In the genomic region with DNA sequence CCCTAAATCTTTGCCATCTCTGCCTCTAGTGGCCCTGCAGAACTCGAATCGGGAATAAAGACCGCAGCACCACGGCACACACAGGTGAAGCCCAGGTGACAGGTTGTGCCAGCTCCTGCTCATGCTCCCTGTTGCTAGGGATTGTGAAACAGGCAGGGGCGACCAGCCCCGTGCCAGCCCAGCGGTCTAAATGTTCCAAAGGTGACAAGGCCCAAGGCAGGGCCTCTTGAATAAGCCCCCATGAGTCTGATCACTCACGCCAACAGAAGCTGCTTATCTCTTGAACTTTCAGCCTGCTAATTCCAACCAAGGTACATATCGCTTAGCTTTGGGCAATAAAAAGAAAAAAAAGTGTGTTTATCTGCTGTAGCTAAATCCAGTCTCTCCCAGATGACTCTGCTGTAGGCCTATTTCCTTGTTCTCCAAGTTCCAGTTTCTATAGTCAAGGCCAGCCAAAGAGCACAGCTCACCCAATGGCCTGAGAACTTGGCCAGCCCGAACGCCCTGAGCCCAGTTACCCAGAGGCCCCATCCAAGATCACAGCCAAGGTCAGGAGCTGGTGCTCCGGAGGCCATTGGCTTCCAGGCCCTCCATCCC, we compare ENCODE assay signal across 24 cellular contexts.
DNase-seq lines count a peak whose midpoint lies in the region; ATAC-seq, FAIRE-seq and TF ChIP-seq lines count a peak whose summit lies in the region.
"Had no signal": no experiment of that assay in that cellular context is flagged by ENCODE, and none has a peak within 500 bp of the region (broad histone marks: within the 10 kb centered on the region; RNA-seq: fewer than 3 reads in every experiment).

No MANE protein-coding gene starts in this region.

- H3K27ac ChIP-seq in body of pancreas (peak overlapping the region; percentile 91 to 95 (median 94)), HepG2 (ENCODE audit: extremely low read length, insufficient read depth, low read length) (peak overlapping the region; percentile 58), small intestine (ENCODE audit: low read depth in 1 of 2, low read length in 1 of 2) (peak overlapping the region; percentile 88 to 95)
- H3K27ac ChIP-seq: ascending aorta, BLaER1, neural progenitor cell had no signal

- no peaks in the 10 kb centered on the region for H3K79me2 ChIP-seq in HepG2 (ENCODE audit: insufficient read depth, low read length)

- 3 to 14% methylated on average over 12 of the region's 12 CpGs for WGBS in body of pancreas, 2 donors
- WGBS in HepG2 (ENCODE audit: low lambda C conversion rate) = 0% methylated on average over 5 of the region's 12 CpGs
- 19 to 58% (median 34%) methylated on average over 12 of the region's 12 CpGs for WGBS in small intestine, 3 donors

- no peak overlapping the region for H3K4me3 ChIP-seq in body of pancreas
- H3K4me3 ChIP-seq in HepG2 (replicated peaks in 1 of 3; ENCODE audit: insufficient read depth in 1 of 3, low read depth in 2 of 3, low read length in 3 of 3) = peak overlapping the region in 1 of 3 experiments; percentile 28; a peak in 1 of 6 replicates
- H3K4me3 ChIP-seq in small intestine (ENCODE audit: low read depth in 1 of 2, low read length in 2 of 2) = no peak overlapping the region
- H3K4me3 ChIP-seq: ascending aorta, BLaER1, lung, neural progenitor cell, tibial nerve had no signal

- TF ChIP-seq RAD21 in HepG2 (CRISPR knock-in tag; IDR thresholded peaks at IDR 0.05) = no peak

- BruUV-seq in HepG2 (replicated peaks; lab: Mats Ljungman, UMichigan) = no TSS peak

- peak; percentile 72 for FAIRE-seq in HepG2 (lab: Jason Lieb, UNC)
- no peak for FAIRE-seq in small intestine (lab: Jason Lieb, UNC)
- FAIRE-seq: G401.6, islet of Langerhans had no signal

- H3K36me3 ChIP-seq in body of pancreas (replicated peaks in 1 of 2; ENCODE audit: insufficient read depth in 1 of 2, low read depth in 2 of 2) (no peaks in the 10 kb centered on the region), HepG2 (replicated peaks in 1 of 2; ENCODE audit: control insufficient read depth in 1 of 2, insufficient read depth in 2 of 2, low read length in 2 of 2) (no peaks in the 10 kb centered on the region), small intestine (ENCODE audit: control insufficient read depth in 2 of 2, insufficient read depth in 2 of 2, low read length in 2 of 2) (no peaks in the 10 kb centered on the region)
- H3K36me3 ChIP-seq: ascending aorta, BLaER1, neural progenitor cell, tibial nerve had no signal

- peaks cover 1% of the 10 kb centered on the region for H3K4me1 Mint-ChIP-seq in activated CD8-positive, alpha-beta memory T cell treated with anti-CD3 and anti-CD28 coated beads, Interleukin-2, amount 10 ng/mL, durations not matched to agents 7 days and 5 days
- H3K4me1 Mint-ChIP-seq: activated naive CD4-positive, alpha-beta T cell treated with anti-CD3 and anti-CD28 coated beads, Interleukin-2, amount 50 U/mL, for 24 hours; stimulated activated naive CD8-positive, alpha-beta T cell treated with anti-CD3 and anti-CD28 coated beads, Interleukin-15, amount 100 ng/mL, for 72 hours had no signal

- peak overlapping the region; percentile 13; the same call in 1 of the 2 replicates for H3K9ac ChIP-seq in HepG2 (ENCODE audit: insufficient read depth, low read depth, low read length)
- H3K9ac ChIP-seq: BLaER1, neural progenitor cell had no signal

- peak; percentile 93 for ATAC-seq in body of pancreas
- peak; percentile 72 for ATAC-seq in HepG2
- no peak for ATAC-seq in activated CD8-positive, alpha-beta memory T cell treated with anti-CD3 and anti-CD28 coated beads, Interleukin-2, amount 10 ng/mL, durations not matched to agents 7 days and 5 days
- ATAC-seq: stimulated activated naive CD8-positive, alpha-beta T cell treated with anti-CD3 and anti-CD28 coated beads, Interleukin-15, amount 100 ng/mL, for 72 hours had no signal

- peaks cover 55% of the 10 kb centered on the region for H3K4me1 ChIP-seq in body of pancreas
- H3K4me1 ChIP-seq in HepG2 (ENCODE audit: insufficient read depth, low read length) = peaks cover 75% of the 10 kb centered on the region
- peaks cover 5 to 15% of the 10 kb centered on the region in 2 donors for H3K4me1 ChIP-seq in small intestine (ENCODE audit: control insufficient read depth in 2 of 2, insufficient read depth in 1 of 2, low read depth in 1 of 2, low read length in 1 of 2)
- H3K4me1 ChIP-seq: ascending aorta, tibial nerve had no signal

- peak overlapping the region; percentile 50 for H3K4me2 ChIP-seq in HepG2 (ENCODE audit: low read depth, low read length)
- H3K4me2 ChIP-seq: BLaER1, neural progenitor cell had no signal

- H3K9me3 Mint-ChIP-seq in activated CD8-positive, alpha-beta memory T cell treated with anti-CD3 and anti-CD28 coated beads, Interleukin-2, amount 10 ng/mL, durations not matched to agents 7 days and 5 days (ENCODE audit: low read depth) = no peaks in the 10 kb centered on the region
- H3K9me3 Mint-ChIP-seq: activated CD4-positive, alpha-beta memory T cell treated with anti-CD3 and anti-CD28 coated beads for 36 hours; activated naive CD4-positive, alpha-beta T cell treated with anti-CD3 and anti-CD28 coated beads, Interleukin-2, amount 50 U/mL, for 24 hours; activated T-helper 2 cell treated with anti-CD3 and anti-CD28 coated beads, Interferon-gamma antibody, Interleukin-2, Interleukin-4, amounts not matched to agents 10 μg/mL and 5 μg/mL and 100 μg/mL, durations not matched to agents 14 hours and 24 hours and 36 hours; neural progenitor cell; stimulated activated naive CD8-positive, alpha-beta T cell treated with anti-CD3 and anti-CD28 coated beads, Interleukin-15, amount 100 ng/mL, for 72 hours had no signal

- H3K36me3 Mint-ChIP-seq in activated CD8-positive, alpha-beta memory T cell treated with anti-CD3 and anti-CD28 coated beads, Interleukin-2, amount 10 ng/mL, durations not matched to agents 7 days and 5 days = no peaks in the 10 kb centered on the region
- H3K36me3 Mint-ChIP-seq: activated CD4-positive, alpha-beta memory T cell treated with anti-CD3 and anti-CD28 coated beads for 36 hours; activated naive CD4-positive, alpha-beta T cell treated with anti-CD3 and anti-CD28 coated beads, Interleukin-2, amount 50 U/mL, for 24 hours; neural progenitor cell had no signal

- H3K27me3 Mint-ChIP-seq in activated CD8-positive, alpha-beta memory T cell treated with anti-CD3 and anti-CD28 coated beads, Interleukin-2, amount 10 ng/mL, durations not matched to agents 7 days and 5 days = peaks cover 14% of the 10 kb centered on the region
- H3K27me3 Mint-ChIP-seq: activated naive CD4-positive, alpha-beta T cell treated with anti-CD3 and anti-CD28 coated beads, Interleukin-2, amount 50 U/mL, for 24 hours had no signal

- H3K27ac Mint-ChIP-seq in activated CD8-positive, alpha-beta memory T cell treated with anti-CD3 and anti-CD28 coated beads, Interleukin-2, amount 10 ng/mL, durations not matched to agents 7 days and 5 days = no peak overlapping the region
- H3K27ac Mint-ChIP-seq: activated CD4-positive, alpha-beta memory T cell treated with anti-CD3 and anti-CD28 coated beads for 36 hours; activated naive CD4-positive, alpha-beta T cell treated with anti-CD3 and anti-CD28 coated beads, Interleukin-2, amount 50 U/mL, for 24 hours; activated T-helper 2 cell treated with anti-CD3 and anti-CD28 coated beads, Interferon-gamma antibody, Interleukin-2, Interleukin-4, amounts not matched to agents 10 μg/mL and 5 μg/mL and 100 μg/mL, durations not matched to agents 14 hours and 24 hours and 36 hours; neural progenitor cell; stimulated activated naive CD8-positive, alpha-beta T cell treated with anti-CD3 and anti-CD28 coated beads, Interleukin-15, amount 100 ng/mL, for 72 hours had no signal

- no peak overlapping the region for H3K4me3 Mint-ChIP-seq in activated CD8-positive, alpha-beta memory T cell treated with anti-CD3 and anti-CD28 coated beads, Interleukin-2, amount 10 ng/mL, durations not matched to agents 7 days and 5 days
- H3K4me3 Mint-ChIP-seq: activated CD4-positive, alpha-beta memory T cell treated with anti-CD3 and anti-CD28 coated beads for 36 hours; activated naive CD4-positive, alpha-beta T cell treated with anti-CD3 and anti-CD28 coated beads, Interleukin-2, amount 50 U/mL, for 24 hours; neural progenitor cell; stimulated activated naive CD8-positive, alpha-beta T cell treated with anti-CD3 and anti-CD28 coated beads, Interleukin-15, amount 100 ng/mL, for 72 hours had no signal

- TF ChIP-seq POLR2A in body of pancreas (IDR thresholded peaks at IDR 0.05) (peak in 2 of 3 donors; percentile 32 to 33), HepG2 (IDR thresholded peaks at IDR 0.05; ENCODE audit: insufficient read depth in 1 of 2, low read depth in 2 of 2, low read length in 2 of 2) (no peak)

- H3K9me3 ChIP-seq in body of pancreas (no peaks in the 10 kb centered on the region), HepG2 (ENCODE audit: low read length) (no peaks in the 10 kb centered on the region), small intestine (ENCODE audit: control insufficient read depth, low read depth) (no peaks in the 10 kb centered on the region)
- H3K9me3 ChIP-seq: ascending aorta, BLaER1, tibial nerve had no signal

- no peaks in the 10 kb centered on the region for H4K20me1 ChIP-seq in HepG2 (ENCODE audit: insufficient read depth, low read length)
- H4K20me1 ChIP-seq: BLaER1 had no signal

- H3K27me3 ChIP-seq in body of pancreas (no peaks in the 10 kb centered on the region), HepG2 (ENCODE audit: control insufficient read depth in 1 of 2, insufficient read depth in 2 of 2, low read length in 2 of 2) (no peaks in the 10 kb centered on the region), small intestine (ENCODE audit: control insufficient read depth in 2 of 2, insufficient read depth in 2 of 2, low read length in 2 of 2) (no peaks in the 10 kb centered on the region)
- H3K27me3 ChIP-seq: ascending aorta, BLaER1, neural progenitor cell, tibial nerve had no signal

- H2AFZ ChIP-seq in HepG2 (ENCODE audit: low read length) = no peak overlapping the region
- H2AFZ ChIP-seq: neural progenitor cell had no signal

- intact Hi-C loops in body of pancreas (cut with DNase I) = no loop called here
- intact Hi-C loops in HepG2 (cut with micrococcal nuclease; ENCODE audit: unreplicated experiment) = no loop called here

- TF ChIP-seq CTCF in body of pancreas (IDR thresholded peaks at IDR 0.05) = peak in 3 of 7 experiments; percentile 15 to 36 (median 25)
- TF ChIP-seq CTCF in HepG2 (CRISPR knock-in tag; IDR thresholded peaks at IDR 0.05) = no peak

- in situ Hi-C loops in HepG2 (cut with HindIII; ENCODE audit: extremely low pct_ligation_motif_present, low pct_unique_long_range_greater_than_20kb) = loop anchor here (25.0 kb wide), 1 partner anchor 1011 kb away; a partner anchor contains a TSS

- TF ChIP-seq EP300 in HepG2 (IDR thresholded peaks at IDR 0.05; ENCODE audit: low read depth in 2 of 2, low read length in 2 of 2) = peak in 1 of 2 experiments; percentile 44; a peak in 2 of 4 replicates
- no peak; the same call in 1 of the 2 replicates for TF ChIP-seq EP300 in HepG2 (CRISPR knock-in tag; IDR thresholded peaks at IDR 0.05; ENCODE audit: borderline replicate concordance)

- DNase-seq in MV-4-11 (lab: John Stamatoyannopoulos, UW) (peak; percentile 32), body of pancreas (peak; percentile 85 to 93 (median 90)), HepG2 (ENCODE audit: low spot score) (peak; percentile 72), small intestine (peak; percentile 99), NAMALWA (ENCODE audit: low spot score) (no peak), superior temporal gyrus (ENCODE audit: extremely low spot score) (no peak)
- no peak for DNase-seq in stimulated activated CD8-positive, alpha-beta memory T cell treated with anti-CD3 and anti-CD28 coated beads, Interleukin-4, amount 100 ng/mL, for 48 hours
- DNase-seq in activated CD8-positive, alpha-beta memory T cell treated with anti-CD3 and anti-CD28 coated beads, Interleukin-2, amount 10 ng/mL, durations not matched to agents 7 days and 5 days = no peak
- DNase-seq: activated CD4-positive, alpha-beta memory T cell treated with anti-CD3 and anti-CD28 coated beads for 36 hours; activated CD4-positive, CD25-positive, alpha-beta regulatory T cell treated with anti-CD3 and anti-CD28 coated beads, Interleukin-2, amount 50 U/mL, for 72 hours; caudate nucleus; NCI-H2029 treated with DMSO at 0.1 percent for 48 hours; NCI-H226; NCI-H69; stimulated activated naive CD8-positive, alpha-beta T cell treated with anti-CD3 and anti-CD28 coated beads, Interleukin-15, amount 100 ng/mL, for 72 hours had no signal

- CTCF ChIA-PET in HepG2 (lab: Yijun Ruan, JAX; ENCODE audit: low intra/inter-chr PET ratio, low total read pairs) = no interaction called here
- CTCF ChIA-PET in activated CD8-positive, alpha-beta memory T cell treated with anti-CD3 and anti-CD28 coated beads, Interleukin-2, amount 10 ng/mL, durations not matched to agents 7 days and 5 days (lab: Charles Lee) = interaction anchor here (1.6 to 1.8 kb wide), 2 partner anchors 21 to 253 kb away, joined by 4 read pairs; no protein-coding TSS in a partner anchor

- POLR2A ChIA-PET in HepG2 (lab: Yijun Ruan, JAX) = interaction anchor here (0.9 to 1.4 kb wide), 3 partner anchors 14 to 18 kb away, joined by 3 to 4 read pairs (median 3); no protein-coding TSS in a partner anchor

Comparison
In these comparisons a context has a peak if more than half of its experiments do, and no peak if none do; other contexts are left out.
1. DNase-seq: peak in MV-4-11 (single experiment), body of pancreas (4 of 4), HepG2 (single experiment) and small intestine (single experiment); none in NAMALWA (single experiment), superior temporal gyrus (single experiment), stimulated activated CD8-positive, alpha-beta memory T cell treated with anti-CD3 and anti-CD28 coated beads, Interleukin-4, amount 100 ng/mL, for 48 hours (single experiment) and activated CD8-positive, alpha-beta memory T cell treated with anti-CD3 and anti-CD28 coated beads, Interleukin-2, amount 10 ng/mL, durations not matched to agents 7 days and 5 days (single experiment).
2. POLR2A ChIP-seq: peak in body of pancreas (2 of 3); none in HepG2 (0 of 2).
3. Peak in every context shown above with its lines, with median percentiles within 50 percentile points of each other: H3K27ac ChIP-seq.